9 cellular contexts compared by ENCODE assay signal in genomic region chr2:72136933-72137497, GRCh38. TPM values are rescaled to one million over a fixed set of nuclear protein-coding genes. Genes with fewer than 3 reads are reported as not detected.
A peak's percentile ranks its signal among the peaks of the same experiment; 100 is the strongest.
DNase-seq lines count a peak whose midpoint lies in the region; ATAC-seq and TF ChIP-seq lines count a peak whose summit lies in the region.
"Had no signal": no experiment of that assay in that cellular context is flagged by ENCODE, and none has a peak within 500 bp of the region (broad histone marks: within the 10 kb centered on the region; RNA-seq: fewer than 3 reads in every experiment).

No MANE protein-coding gene starts in this region.

- no TSS peak for BruUV-seq in IMR-90 (replicated peaks; lab: Mats Ljungman, UMichigan)

- no peak overlapping the region for H3K18ac ChIP-seq in IMR-90 (ENCODE audit: low read depth, low read length)

- H2AFZ ChIP-seq in IMR-90 (replicated peaks; ENCODE audit: low read length, poor library complexity): no peak overlapping the region

- H4K5ac ChIP-seq in IMR-90 (ENCODE audit: low read depth, low read length): no peak overlapping the region

- H3K4me1 ChIP-seq in IMR-90 (ENCODE audit: control insufficient read depth, insufficient read depth, low read length) (no peaks in the 10 kb centered on the region), spleen (peaks cover 0 to 32% (median 18%) of the 10 kb centered on the region in 6 donors)

- peaks cover 25% of the 10 kb centered on the region; the same call in 1 of the 2 replicates for H3K27me3 ChIP-seq in IMR-90 (ENCODE audit: control insufficient read depth, insufficient read depth, low read length)
- H3K27me3 ChIP-seq in spleen (replicated peaks in 1 of 7): peaks cover 0 to 28% (median 0%) of the 10 kb centered on the region in 7 donors

- H3K4me2 ChIP-seq in IMR-90 (ENCODE audit: low read depth, low read length): no peak overlapping the region

- H2BK120ac ChIP-seq in IMR-90 (ENCODE audit: low read depth, low read length): no peak overlapping the region

- no peak overlapping the region for H3K23ac ChIP-seq in IMR-90 (ENCODE audit: low read depth, low read length)

- H3K14ac ChIP-seq in IMR-90 (replicated peaks; ENCODE audit: low read depth, low read length): no peak overlapping the region

- peak; percentile 16 for ATAC-seq in HG02571 (IDR thresholded peaks at IDR 0.05; ENCODE audit: unreplicated experiment)
- ATAC-seq in IMR-90 (ENCODE audit: low read depth): no peak

- POLR2A ChIA-PET in IMR-90 (lab: Charles Lee; ENCODE audit: unreplicated experiment): no interaction called here

- CTCF ChIA-PET in IMR-90 (lab: Yijun Ruan, JAX): interaction anchor here (0.8 kb wide), 1 partner anchor 13 kb away, joined by 3 read pairs; no protein-coding TSS in a partner anchor

- no peak overlapping the region for H2BK15ac ChIP-seq in IMR-90 (ENCODE audit: low read depth, low read length)

- H3K36me3 ChIP-seq in IMR-90 (ENCODE audit: control insufficient read depth, insufficient read depth, low read length): no peaks in the 10 kb centered on the region
- no peaks in the 10 kb centered on the region for H3K36me3 ChIP-seq in spleen

- H3K4me3 ChIP-seq in IMR-90 (ENCODE audit: insufficient read depth, low read depth, low read length): no peak overlapping the region
- no peak overlapping the region for H3K4me3 ChIP-seq in spleen

- H3K27ac ChIP-seq in IMR-90 (ENCODE audit: insufficient read depth, low read length): no peak overlapping the region
- no peak overlapping the region for H3K27ac ChIP-seq in spleen

- no peak overlapping the region for H4K91ac ChIP-seq in IMR-90 (ENCODE audit: insufficient read depth, low read depth, low read length)

- no peak overlapping the region for H3K4ac ChIP-seq in IMR-90 (ENCODE audit: low read depth, low read length)

- H3K79me1 ChIP-seq in IMR-90 (ENCODE audit: low read depth in 1 of 2, low read length in 2 of 2): no peaks in the 10 kb centered on the region

- in situ Hi-C loops in IMR-90 (cut with MboI; ENCODE audit: low sequenced_read_pairs): no loop called here

- intact Hi-C loops in IMR-90 (cut with micrococcal nuclease) (loop anchor here (1.0 to 5.0 kb wide), 3 partner anchors 266 to 590 kb away; no protein-coding TSS in a partner anchor), spleen (cut with DNase I; ENCODE audit: low total_unique reads) (no loop called here)

- dilution Hi-C loops in IMR-90 (cut with HindIII; ENCODE audit: low sequenced_read_pairs, unreplicated experiment): no loop called here

- peak overlapping the region; percentile 60 for H2AK9ac ChIP-seq in IMR-90 (replicated peaks; ENCODE audit: low read depth, low read length, poor library complexity)

- H2AK5ac ChIP-seq in IMR-90 (ENCODE audit: low read depth, low read length): no peak overlapping the region

- H4K8ac ChIP-seq in IMR-90 (ENCODE audit: low read depth in 2 of 2, low read length in 2 of 2): no peak overlapping the region

- no peak overlapping the region for H3K9ac ChIP-seq in IMR-90 (ENCODE audit: low read depth, low read length)

- H3K56ac ChIP-seq in IMR-90 (ENCODE audit: extremely low read depth, insufficient read depth, low read length): no peak overlapping the region

- WGBS in IMR-90 (ENCODE audit: extremely low coverage in 2 of 2, insufficient read length in 1 of 2), 2 experiments: 50% methylated on average over 1 of the region's 7 CpGs; no CpG with 5 or more reads in 1 of the 2 experiments
- 58 to 68% (median 60%) methylated on average over 7 of the region's 7 CpGs for WGBS in spleen, 5 donors

- no peaks in the 10 kb centered on the region for H4K20me1 ChIP-seq in IMR-90 (ENCODE audit: insufficient read depth, low read length)

- TF ChIP-seq POLR2A in IMR-90 (IDR thresholded peaks at IDR 0.05; ENCODE audit: low read depth, low read length): no peak
- no peak for TF ChIP-seq POLR2A in spleen (IDR thresholded peaks at IDR 0.05)

- peak; percentile 28 for DNase-seq in activated CD4-positive, CD25-positive, alpha-beta regulatory T cell treated with anti-CD3 and anti-CD28 coated beads, Interleukin-2, amount 50 U/mL, for 72 hours
- DNase-seq in activated CD4-positive, CD25-positive, alpha-beta regulatory T cell (lab: John Stamatoyannopoulos, UW): no peak
- DNase-seq in IMR-90 (no peak), spleen (peak; percentile 48), activated gamma-delta T cell treated with Interleukin-2 at 50 U/mL for 16 hours (no peak), NOMO-1 (lab: John Stamatoyannopoulos, UW; ENCODE audit: unreplicated experiment in 2 of 2) (no peak), cortex of kidney (lab: John Stamatoyannopoulos, UW) (no peak)
- DNase-seq: NCI-H187 treated with DMSO at 0.1 percent for 48 hours had no signal

- H3K9me1 ChIP-seq in IMR-90 (ENCODE audit: insufficient read depth, low read length): no peaks in the 10 kb centered on the region

- no peaks in the 10 kb centered on the region for H3K9me3 ChIP-seq in IMR-90 (ENCODE audit: control insufficient read depth, insufficient read depth, low read length)
- H3K9me3 ChIP-seq in spleen: no peaks in the 10 kb centered on the region

- no peak overlapping the region for H2BK20ac ChIP-seq in IMR-90 (ENCODE audit: low read depth, low read length)

- TF ChIP-seq CTCF in IMR-90 (conservative IDR thresholded peaks at IDR 0.05; ENCODE audit: low read depth, low read length): no peak
- TF ChIP-seq CTCF in spleen (IDR thresholded peaks at IDR 0.05 in 8 of 11, conservative IDR thresholded peaks at IDR 0.05 in 3 of 11): no peak

- no peak for TF ChIP-seq RAD21 in IMR-90 (IDR thresholded peaks at IDR 0.05; ENCODE audit: low read length)

- no peak overlapping the region for H2BK5ac ChIP-seq in IMR-90 (ENCODE audit: low read depth, low read length, poor library complexity, severe bottlenecking)

TF ChIP-seq in IMR-90, 13 proteins besides CTCF, POLR2A, EP300 and RAD21:
- TF ChIP-seq NFE2L2 (IDR thresholded peaks at IDR 0.05; ENCODE audit: low read depth, low read length): no peak
- TF ChIP-seq MAFK (IDR thresholded peaks at IDR 0.05; ENCODE audit: low read depth, low read length): no peak
TF ChIP-seq in IMR-90: peak in this region for 0.

RNA-seq across cellular contexts. Expression of gene CYP26B1, which starts 10.6 kb away (rescaled TPM):
- total RNA-seq in IMR-90 (2012; rRNA removed) (not detected in 2 replicates), spleen (10 to 100 TPM in 3 of 7 donors, 1 to 10 TPM in 4; 2.3 to 11.4 (median 6.7) TPM)
- polyA plus RNA-seq in IMR-90 (2012; rRNA removed) (0.01 and 0.02 TPM in 2 replicates), spleen (1 to 10 TPM in 2 of 3 donors, under 1 TPM in 1; 0.87 to 2.1 (median 1.5) TPM)
- polyA plus RNA-seq in IMR-90 (2012; cell fraction: cytosol; rRNA removed): 0.03 TPM in 1 of 2 replicates, not detected in the other
- polyA plus RNA-seq in IMR-90 (2012; cell fraction: nucleus; rRNA removed; ENCODE audit: low replicate concordance): 0.25 and 0.62 TPM in 2 replicates

Comparison
In these comparisons a context has a peak if more than half of its experiments do, and no peak if none do; other contexts are left out.
1. DNase-seq: peak in activated CD4-positive, CD25-positive, alpha-beta regulatory T cell treated with anti-CD3 and anti-CD28 coated beads, Interleukin-2, amount 50 U/mL, for 72 hours (single experiment) and spleen (single experiment); none in activated CD4-positive, CD25-positive, alpha-beta regulatory T cell (0 of 4), IMR-90 (single experiment), activated gamma-delta T cell treated with Interleukin-2 at 50 U/mL for 16 hours (single experiment), NOMO-1 (0 of 2) and cortex of kidney (single experiment).